8 cellular contexts compared by ENCODE assay signal in genomic region chr16:89764711-89765201, GRCh38. TPM values are rescaled to one million over a fixed set of nuclear protein-coding genes. Genes with fewer than 3 reads are reported as not detected.
DNase-seq lines count a peak whose midpoint lies in the region; ATAC-seq, FAIRE-seq and TF ChIP-seq lines count a peak whose summit lies in the region.

No MANE protein-coding gene starts in this region.

- H3K4me1 ChIP-seq in OCI-LY3 (ENCODE audit: low read length), result peaks cover 42% of the 10 kb centered on the region
- H3K4me1 ChIP-seq in effector memory CD4-positive, alpha-beta T cell (ENCODE audit: control insufficient read depth, insufficient read depth, low read length, poor library complexity, severe bottlenecking), result peaks cover 23% of the 10 kb centered on the region
- peaks cover 0 to 5% of the 10 kb centered on the region in 2 donors for H3K4me1 ChIP-seq in small intestine (ENCODE audit: control insufficient read depth in 2 of 2, insufficient read depth in 1 of 2, low read depth in 1 of 2, low read length in 1 of 2)

- peak in 1 of 3 donors; percentile 16 for DNase-seq in effector memory CD4-positive, alpha-beta T cell
- DNase-seq in small intestine, result peak; percentile 96
- no peak for DNase-seq in GF-D8 (lab: John Stamatoyannopoulos, UW)
- no peak for DNase-seq in NCI-H1694 (lab: John Stamatoyannopoulos, UW)
- DNase-seq in AG20443 (ENCODE audit: low spot score), result no peak

- H3K36me3 ChIP-seq in OCI-LY3 (replicated peaks; ENCODE audit: low read depth, low read length) (peaks cover 76% of the 10 kb centered on the region), small intestine (ENCODE audit: control insufficient read depth in 2 of 2, insufficient read depth in 2 of 2, low read length in 2 of 2) (no peaks in the 10 kb centered on the region)
- H3K36me3 ChIP-seq in effector memory CD4-positive, alpha-beta T cell (ENCODE audit: control insufficient read depth, insufficient read depth, low read length), result no peaks in the 10 kb centered on the region

- no peaks in the 10 kb centered on the region for H3K27me3 ChIP-seq in OCI-LY3 (ENCODE audit: low read depth, low read length)
- H3K27me3 ChIP-seq in effector memory CD4-positive, alpha-beta T cell (replicated peaks; ENCODE audit: control insufficient read depth, insufficient read depth, low read length, poor library complexity, severe bottlenecking), result no peaks in the 10 kb centered on the region
- H3K27me3 ChIP-seq in small intestine (ENCODE audit: control insufficient read depth in 2 of 2, insufficient read depth in 2 of 2, low read length in 2 of 2), result no peaks in the 10 kb centered on the region

- ATAC-seq in GM18517 (IDR thresholded peaks at IDR 0.05; ENCODE audit: unreplicated experiment) (peak; percentile 86), HG02642 (IDR thresholded peaks at IDR 0.05; ENCODE audit: poor library complexity, unreplicated experiment) (peak; percentile 84)

- H3K4me2 ChIP-seq in OCI-LY3 (ENCODE audit: low read length), result peak overlapping the region; percentile 99

- H3K9me3 ChIP-seq in OCI-LY3 (ENCODE audit: insufficient read depth, low read length), result no peaks in the 10 kb centered on the region
- no peaks in the 10 kb centered on the region for H3K9me3 ChIP-seq in effector memory CD4-positive, alpha-beta T cell (ENCODE audit: control insufficient read depth, low read length)
- no peaks in the 10 kb centered on the region for H3K9me3 ChIP-seq in small intestine (ENCODE audit: control insufficient read depth, low read depth)

- H2AFZ ChIP-seq in OCI-LY3 (ENCODE audit: low read depth, low read length), result no peak overlapping the region

- peaks cover 9% of the 10 kb centered on the region for H3K79me2 ChIP-seq in OCI-LY3 (ENCODE audit: low read length)

- WGBS in small intestine, 3 donors, result 10 to 44% (median 19%) methylated on average over 16 to 18 of the region's 18 CpGs

- no peaks in the 10 kb centered on the region for H4K20me1 ChIP-seq in OCI-LY3 (ENCODE audit: insufficient read depth, low read length)

- FAIRE-seq in small intestine (lab: Jason Lieb, UNC), result no peak

- no peak for TF ChIP-seq CTCF in OCI-LY3 (IDR thresholded peaks at IDR 0.05; ENCODE audit: low read depth, low read length)

- H3K9ac ChIP-seq in OCI-LY3 (ENCODE audit: low read length), result peak overlapping the region; percentile 68

- peak overlapping the region; percentile 74 for H3K4me3 ChIP-seq in OCI-LY3 (ENCODE audit: low read length)
- peak overlapping the region; percentile 46 for H3K4me3 ChIP-seq in effector memory CD4-positive, alpha-beta T cell (ENCODE audit: insufficient read depth, low read depth, low read length, poor library complexity, severe bottlenecking)
- peak overlapping the region in 1 of 2 donors; percentile 52 for H3K4me3 ChIP-seq in small intestine (ENCODE audit: low read depth in 1 of 2, low read length in 2 of 2)

- peak overlapping the region; percentile 96 for H3K27ac ChIP-seq in OCI-LY3 (ENCODE audit: low read length)
- H3K27ac ChIP-seq in effector memory CD4-positive, alpha-beta T cell (ENCODE audit: insufficient read depth, low read length, poor library complexity, severe bottlenecking), result peak overlapping the region; percentile 15
- peak overlapping the region; percentile 86 to 93 for H3K27ac ChIP-seq in small intestine (ENCODE audit: low read depth in 1 of 2, low read length in 1 of 2)

RNA-seq across cellular contexts. Expression of gene ZNF276, which starts 43.4 kb away (rescaled TPM):
- 10 to 100 TPM; 19.3 to 37.1 (median 26.2) TPM for polyA plus RNA-seq in small intestine

RNA-seq across cellular contexts. Expression of gene VPS9D1, which starts 44.1 kb away (rescaled TPM):
- 10 to 100 TPM; 14.4 to 48.5 (median 43.2) TPM for polyA plus RNA-seq in small intestine

RNA-seq across cellular contexts. Expression of gene FANCA, which starts 51.7 kb away (rescaled TPM):
- polyA plus RNA-seq in small intestine, result 10 to 100 TPM in 1 of 3 donors, 1 to 10 TPM in 2; 3.0 to 21.1 (median 9.8) TPM

Comparison
In these comparisons a context has a peak if more than half of its experiments do, and no peak if none do; other contexts are left out.
1. H3K27ac ChIP-seq: peak in every context shown above with its lines; median percentile 96 in OCI-LY3; 90 in small intestine; 15 in effector memory CD4-positive, alpha-beta T cell.